Comparison of ENCODE assay signal across 12 cellular contexts in genomic region chr12:503111-503761, GRCh38. TPM values are rescaled to one million over a fixed set of nuclear protein-coding genes. Genes with fewer than 3 reads are reported as not detected.
DNase-seq lines count a peak whose midpoint lies in the region; ATAC-seq, FAIRE-seq and TF ChIP-seq lines count a peak whose summit lies in the region.
"Had no signal": no experiment of that assay in that cellular context is flagged by ENCODE, and none has a peak within 500 bp of the region (broad histone marks: within the 10 kb centered on the region; RNA-seq: fewer than 3 reads in every experiment).

No MANE protein-coding gene starts in this region.

- peak; percentile 84 for ATAC-seq in body of pancreas
- ATAC-seq in naive thymus-derived CD4-positive, alpha-beta T cell: no peak
- ATAC-seq in activated T-helper 17 cell treated with anti-CD3 and anti-CD28 coated beads, Interleukin-2, amount 50 U/mL, for 72 hours (replicated peaks): no peak

- TF ChIP-seq EP300 in Ishikawa (IDR thresholded peaks at IDR 0.05; ENCODE audit: borderline replicate concordance): no peak; the same call in 1 of the 2 replicates

- WGBS in body of pancreas, 2 donors: 30 to 32% methylated on average over 7 of the region's 7 CpGs
- 7 to 38% (median 17%) methylated on average over 7 of the region's 7 CpGs for WGBS in small intestine, 3 donors

- H3K27ac ChIP-seq in body of pancreas: peak overlapping the region; percentile 6 to 48 (median 23)
- peak overlapping the region; percentile 8 to 79 for H3K27ac ChIP-seq in small intestine (ENCODE audit: low read depth in 1 of 2, low read length in 1 of 2)
- no peak overlapping the region for H3K27ac ChIP-seq in naive thymus-derived CD4-positive, alpha-beta T cell (ENCODE audit: low read depth, low read length)

- no peak for FAIRE-seq in small intestine (lab: Jason Lieb, UNC)
- FAIRE-seq: G401.6 had no signal

- POLR2A ChIA-PET in naive thymus-derived CD4-positive, alpha-beta T cell (lab: Charles Lee): no interaction called here

- H3K27me3 Mint-ChIP-seq in naive thymus-derived CD4-positive, alpha-beta T cell: peaks cover 0 to 25% (median 0%) of the 10 kb centered on the region in 5 donors
- H3K27me3 Mint-ChIP-seq in activated T-helper 17 cell treated with anti-CD3 and anti-CD28 coated beads, Interleukin-2, amount 50 U/mL, for 72 hours: no peaks in the 10 kb centered on the region

- TF ChIP-seq RAD21 in Ishikawa (IDR thresholded peaks at IDR 0.05; ENCODE audit: low read depth): no peak

- H3K9me3 ChIP-seq in body of pancreas: no peaks in the 10 kb centered on the region
- H3K9me3 ChIP-seq in small intestine (ENCODE audit: control insufficient read depth, low read depth): no peaks in the 10 kb centered on the region
- H3K9me3 ChIP-seq in naive thymus-derived CD4-positive, alpha-beta T cell (ENCODE audit: control insufficient read depth in 2 of 3, low read length in 3 of 3): no peaks in the 10 kb centered on the region

- intact Hi-C loops in body of pancreas (cut with DNase I): no loop called here
- intact Hi-C loops in naive thymus-derived CD4-positive, alpha-beta T cell (cut with micrococcal nuclease): no loop called here

- DNase-seq in body of pancreas (peak; percentile 16 to 59 (median 42)), kidney epithelial cell (ENCODE audit: low read depth) (peak; percentile 72), small intestine (peak; percentile 94), foreskin melanocyte (no peak), NCI-H2029 (lab: John Stamatoyannopoulos, UW) (no peak)
- DNase-seq in naive thymus-derived CD4-positive, alpha-beta T cell: no peak
- DNase-seq: naive B cell, NCI-H1436 treated with DMSO at 0.1 percent for 48 hours had no signal

- no peaks in the 10 kb centered on the region for H3K9me3 Mint-ChIP-seq in naive thymus-derived CD4-positive, alpha-beta T cell
- no peaks in the 10 kb centered on the region for H3K9me3 Mint-ChIP-seq in activated T-helper 17 cell treated with anti-CD3 and anti-CD28 coated beads, Interleukin-2, amount 50 U/mL, for 72 hours
- H3K9me3 Mint-ChIP-seq: activated T-helper 1 cell treated with anti-CD3 and anti-CD28 coated beads, Interleukin-12 subunit alpha, Interleukin-12 subunit beta, Interleukin-2, Interleukin-4 antibody, amounts not matched to agents 30 ng/mL and 10 ng/mL and 1 ng/mL, durations not matched to agents 14 hours and 24 hours and 36 hours; naive B cell had no signal

- H3K4me1 Mint-ChIP-seq in naive thymus-derived CD4-positive, alpha-beta T cell: peaks cover 4 to 11% (median 6%) of the 10 kb centered on the region in 7 donors
- no peaks in the 10 kb centered on the region for H3K4me1 Mint-ChIP-seq in activated T-helper 17 cell treated with anti-CD3 and anti-CD28 coated beads, Interleukin-2, amount 50 U/mL, for 72 hours
- H3K4me1 Mint-ChIP-seq: naive B cell had no signal

- no peaks in the 10 kb centered on the region for H3K36me3 ChIP-seq in body of pancreas (replicated peaks in 1 of 2; ENCODE audit: insufficient read depth in 1 of 2, low read depth in 2 of 2)
- H3K36me3 ChIP-seq in kidney epithelial cell (ENCODE audit: control insufficient read depth, insufficient read depth, low read length): no peaks in the 10 kb centered on the region
- H3K36me3 ChIP-seq in small intestine (ENCODE audit: control insufficient read depth in 2 of 2, insufficient read depth in 2 of 2, low read length in 2 of 2): no peaks in the 10 kb centered on the region
- no peaks in the 10 kb centered on the region for H3K36me3 ChIP-seq in naive thymus-derived CD4-positive, alpha-beta T cell (ENCODE audit: control insufficient read depth in 2 of 3, insufficient read depth in 3 of 3, low read length in 3 of 3)

- no peak overlapping the region for H3K4me3 ChIP-seq in body of pancreas
- H3K4me3 ChIP-seq in kidney epithelial cell (ENCODE audit: low read depth, low read length): no peak overlapping the region
- H3K4me3 ChIP-seq in small intestine (ENCODE audit: low read depth in 1 of 2, low read length in 2 of 2): no peak overlapping the region
- no peak overlapping the region for H3K4me3 ChIP-seq in naive thymus-derived CD4-positive, alpha-beta T cell (ENCODE audit: low read length)

- TF ChIP-seq CTCF in body of pancreas (IDR thresholded peaks at IDR 0.05) (no peak), kidney epithelial cell (IDR thresholded peaks at IDR 0.05; ENCODE audit: insufficient read depth, low read length, poor library complexity, severe bottlenecking) (no peak)

- CTCF ChIA-PET in naive thymus-derived CD4-positive, alpha-beta T cell (lab: Charles Lee): no interaction called here

- no peak for TF ChIP-seq POLR2A in body of pancreas (IDR thresholded peaks at IDR 0.05)

- peaks cover 13% of the 10 kb centered on the region for H3K4me1 ChIP-seq in body of pancreas
- H3K4me1 ChIP-seq in small intestine (ENCODE audit: control insufficient read depth in 2 of 2, insufficient read depth in 1 of 2, low read depth in 1 of 2, low read length in 1 of 2): no peaks in the 10 kb centered on the region
- H3K4me1 ChIP-seq in naive thymus-derived CD4-positive, alpha-beta T cell (ENCODE audit: control insufficient read depth in 2 of 2, insufficient read depth in 2 of 2, low read length in 2 of 2): no peaks in the 10 kb centered on the region

- no peaks in the 10 kb centered on the region for H3K36me3 Mint-ChIP-seq in naive thymus-derived CD4-positive, alpha-beta T cell
- H3K36me3 Mint-ChIP-seq in activated T-helper 17 cell treated with anti-CD3 and anti-CD28 coated beads, Interleukin-2, amount 50 U/mL, for 72 hours (ENCODE audit: low read depth): no peaks in the 10 kb centered on the region
- H3K36me3 Mint-ChIP-seq: naive B cell had no signal

- no peaks in the 10 kb centered on the region for H3K27me3 ChIP-seq in body of pancreas
- no peaks in the 10 kb centered on the region for H3K27me3 ChIP-seq in kidney epithelial cell (ENCODE audit: control insufficient read depth, insufficient read depth, low read length)
- H3K27me3 ChIP-seq in small intestine (ENCODE audit: control insufficient read depth in 2 of 2, insufficient read depth in 2 of 2, low read length in 2 of 2): no peaks in the 10 kb centered on the region
- no peaks in the 10 kb centered on the region for H3K27me3 ChIP-seq in naive thymus-derived CD4-positive, alpha-beta T cell (ENCODE audit: control insufficient read depth in 2 of 2, insufficient read depth in 2 of 2, low read length in 2 of 2)

- H3K27ac Mint-ChIP-seq in naive thymus-derived CD4-positive, alpha-beta T cell: peak overlapping the region in 2 of 9 donors; percentile 38 to 48
- H3K27ac Mint-ChIP-seq in activated T-helper 17 cell treated with anti-CD3 and anti-CD28 coated beads, Interleukin-2, amount 50 U/mL, for 72 hours: no peak overlapping the region
- H3K27ac Mint-ChIP-seq: activated T-helper 1 cell treated with anti-CD3 and anti-CD28 coated beads, Interleukin-12 subunit alpha, Interleukin-12 subunit beta, Interleukin-2, Interleukin-4 antibody, amounts not matched to agents 30 ng/mL and 10 ng/mL and 1 ng/mL, durations not matched to agents 14 hours and 24 hours and 36 hours; naive B cell had no signal

- no peak overlapping the region for H3K4me3 Mint-ChIP-seq in naive thymus-derived CD4-positive, alpha-beta T cell
- no peak overlapping the region for H3K4me3 Mint-ChIP-seq in activated T-helper 17 cell treated with anti-CD3 and anti-CD28 coated beads, Interleukin-2, amount 50 U/mL, for 72 hours
- H3K4me3 Mint-ChIP-seq: activated T-helper 1 cell treated with anti-CD3 and anti-CD28 coated beads, Interleukin-12 subunit alpha, Interleukin-12 subunit beta, Interleukin-2, Interleukin-4 antibody, amounts not matched to agents 30 ng/mL and 10 ng/mL and 1 ng/mL, durations not matched to agents 14 hours and 24 hours and 36 hours had no signal

TF ChIP-seq in Ishikawa, 13 proteins besides CTCF, POLR2A, EP300 and RAD21 (continues in another document):
- TF ChIP-seq TAF1 (IDR thresholded peaks at IDR 0.05; ENCODE audit: low read depth) (no peak), FOXM1 (IDR thresholded peaks at IDR 0.05; ENCODE audit: borderline replicate concordance, low read depth) (no peak; the same call in 1 of the 2 replicates), USF1 (IDR thresholded peaks at IDR 0.05) (peak; percentile 82), ZBTB7A (IDR thresholded peaks at IDR 0.05; ENCODE audit: low read depth) (no peak), TCF12 (IDR thresholded peaks at IDR 0.05; ENCODE audit: low read depth) (peak; percentile 64; the same call in 1 of the 2 replicates), EGR1 (IDR thresholded peaks at IDR 0.05) (no peak), TEAD4 (IDR thresholded peaks at IDR 0.05) (peak; percentile 69), CREB1 (IDR thresholded peaks at IDR 0.05; ENCODE audit: low read depth) (no peak)

RNA-seq across cellular contexts. Expression of gene B4GALNT3, which starts 43.5 kb away (rescaled TPM):
- 1 to 10 TPM; 4.0 to 9.3 TPM for total RNA-seq in body of pancreas
- 5.1 and 6.8 TPM in 2 replicates for total RNA-seq in kidney epithelial cell
- polyA plus RNA-seq in small intestine: 1 to 10 TPM in 1 of 3 donors, under 1 TPM in 1, not detected in 1; 0.45 to 6.6 TPM
- 10 to 100 TPM in 1 of 5 experiments, 1 to 10 TPM in 3, under 1 TPM in 1; 0.49 to 12.2 (median 1.3) TPM for total RNA-seq in naive thymus-derived CD4-positive, alpha-beta T cell
- 1 to 10 TPM in 1 of 2 donors, under 1 TPM in 1; 0.21 to 1.6 TPM for polyA plus RNA-seq in naive thymus-derived CD4-positive, alpha-beta T cell
- total RNA-seq in activated T-helper 17 cell treated with anti-CD3 and anti-CD28 coated beads, Interleukin-2, amount 50 U/mL, for 72 hours: 1 to 10 TPM; 3.5 to 4.7 TPM

Comparison
In these comparisons a context has a peak if more than half of its experiments do, and no peak if none do; other contexts are left out.
1. DNase-seq: peak in body of pancreas (4 of 4), kidney epithelial cell (single experiment) and small intestine (single experiment); none in foreskin melanocyte (single experiment), naive thymus-derived CD4-positive, alpha-beta T cell (0 of 9) and NCI-H2029 (single experiment).